Comparison of ENCODE assay signal across 18 cellular contexts in the genomic region with DNA sequence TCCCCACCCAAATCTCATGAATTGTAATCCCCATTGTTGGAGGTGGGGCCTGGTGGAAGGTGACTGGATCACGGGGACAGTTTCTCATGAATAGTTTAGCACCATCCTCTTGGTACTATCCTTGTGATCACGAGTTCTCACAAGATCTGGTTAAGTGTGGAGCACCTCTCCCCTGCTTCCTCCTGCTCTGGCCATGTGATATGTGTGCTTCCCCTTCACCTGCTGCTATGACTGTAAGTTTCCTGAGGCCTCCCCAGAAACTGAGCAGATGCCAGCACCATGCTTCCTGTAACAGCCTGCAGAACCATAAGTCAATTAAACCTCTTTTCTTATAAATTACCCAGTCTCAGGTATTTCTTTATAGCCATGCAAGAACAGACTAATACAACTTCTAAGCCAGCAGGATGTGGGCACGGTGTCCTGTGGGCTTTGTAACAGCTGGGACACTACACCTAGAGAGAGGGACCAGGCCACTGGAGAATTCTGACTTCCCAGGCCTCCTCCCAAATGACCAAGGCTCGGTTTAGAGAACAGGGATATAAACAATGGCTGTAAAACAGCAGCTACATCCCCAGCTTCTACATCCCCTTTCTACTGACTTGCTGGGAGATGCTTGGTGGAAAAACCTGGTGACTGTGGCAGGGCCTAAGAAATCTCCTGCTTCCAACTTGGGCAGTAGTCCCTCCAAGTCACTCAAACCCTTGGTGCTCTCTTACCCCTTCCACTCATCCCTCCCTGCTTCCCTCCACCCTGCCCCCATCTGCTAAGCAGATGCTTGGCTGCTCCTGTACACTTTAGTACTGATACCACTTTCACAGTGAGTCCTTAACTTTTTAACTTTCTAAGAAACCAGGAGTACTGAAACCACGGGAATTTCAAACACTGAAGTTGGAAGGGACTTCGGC. TPM values are rescaled to one million over a fixed set of nuclear protein-coding genes. Genes with fewer than 3 reads are reported as not detected.
DNase-seq lines count a peak whose midpoint lies in the region; ATAC-seq and TF ChIP-seq lines count a peak whose summit lies in the region.
"Had no signal": no experiment of that assay in that cellular context is flagged by ENCODE, and none has a peak within 500 bp of the region (broad histone marks: within the 10 kb centered on the region; RNA-seq: fewer than 3 reads in every experiment).

No MANE protein-coding gene starts in this region.

- peaks cover 84% of the 10 kb centered on the region for H3K4me1 Mint-ChIP-seq in activated CD8-positive, alpha-beta memory T cell treated with anti-CD3 and anti-CD28 coated beads, Interleukin-2, amount 10 ng/mL, durations not matched to agents 7 days and 5 days
- peaks cover 60% of the 10 kb centered on the region for H3K4me1 Mint-ChIP-seq in activated naive CD8-positive, alpha-beta T cell treated with anti-CD3 and anti-CD28 coated beads for 36 hours
- H3K4me1 Mint-ChIP-seq in naive thymus-derived CD8-positive, alpha-beta T cell, result peaks cover 17 to 83% (median 72%) of the 10 kb centered on the region in 4 donors
- no peaks in the 10 kb centered on the region for H3K4me1 Mint-ChIP-seq in neural progenitor cell
- H3K4me1 Mint-ChIP-seq: GM23338 had no signal

- no peak overlapping the region for H2AFZ ChIP-seq in neural progenitor cell (replicated peaks)
- H2AFZ ChIP-seq: GM23338 had no signal

- peaks cover 24% of the 10 kb centered on the region for H3K36me3 ChIP-seq in neural progenitor cell

- peaks cover 10% of the 10 kb centered on the region for H3K9me3 Mint-ChIP-seq in activated CD8-positive, alpha-beta memory T cell treated with anti-CD3 and anti-CD28 coated beads, Interleukin-2, amount 10 ng/mL, durations not matched to agents 7 days and 5 days (ENCODE audit: low read depth)
- peaks cover 21% of the 10 kb centered on the region for H3K9me3 Mint-ChIP-seq in activated naive CD8-positive, alpha-beta T cell treated with anti-CD3 and anti-CD28 coated beads for 36 hours
- H3K9me3 Mint-ChIP-seq in naive thymus-derived CD8-positive, alpha-beta T cell, result peaks cover 0 to 8% (median 2%) of the 10 kb centered on the region in 9 donors
- no peaks in the 10 kb centered on the region for H3K9me3 Mint-ChIP-seq in neural progenitor cell
- H3K9me3 Mint-ChIP-seq: GM23338 had no signal

- no peaks in the 10 kb centered on the region for H3K4me1 ChIP-seq in neural progenitor cell
- H3K4me1 ChIP-seq: BLaER1, gastrocnemius medialis, right lobe of liver, thyroid gland had no signal

- no peaks in the 10 kb centered on the region for H3F3A ChIP-seq in neural progenitor cell (ENCODE audit: low read depth)

- H3K36me3 Mint-ChIP-seq in activated CD8-positive, alpha-beta memory T cell treated with anti-CD3 and anti-CD28 coated beads, Interleukin-2, amount 10 ng/mL, durations not matched to agents 7 days and 5 days, result peaks cover 99% of the 10 kb centered on the region
- peaks cover 92% of the 10 kb centered on the region for H3K36me3 Mint-ChIP-seq in activated naive CD8-positive, alpha-beta T cell treated with anti-CD3 and anti-CD28 coated beads for 36 hours
- H3K36me3 Mint-ChIP-seq in naive thymus-derived CD8-positive, alpha-beta T cell, result peaks cover 44 to 100% (median 90%) of the 10 kb centered on the region in 3 donors
- H3K36me3 Mint-ChIP-seq in neural progenitor cell, result peaks cover 33% of the 10 kb centered on the region

- no peak overlapping the region for H3K4me3 ChIP-seq in neural progenitor cell
- H3K4me3 ChIP-seq: BLaER1, gastrocnemius medialis, GM23338, right lobe of liver, thyroid gland had no signal

- no peak for DNase-seq in activated CD8-positive, alpha-beta memory T cell treated with anti-CD3 and anti-CD28 coated beads, Interleukin-2, amount 10 ng/mL, durations not matched to agents 7 days and 5 days
- DNase-seq in activated CD8-positive, alpha-beta memory T cell treated with anti-CD3 and anti-CD28 coated beads for 24 hours, result no peak
- DNase-seq in activated naive CD8-positive, alpha-beta T cell treated with anti-CD3 and anti-CD28 coated beads for 36 hours, result no peak
- no peak for DNase-seq in naive thymus-derived CD8-positive, alpha-beta T cell
- no peak for DNase-seq in NAMALWA (ENCODE audit: low spot score)
- DNase-seq in dedifferentiated amniotic fluid mesenchymal stem cell (ENCODE audit: extremely low spot score), result no peak
- DNase-seq in neural progenitor cell (ENCODE audit: low spot score), result no peak
- DNase-seq: anterior cingulate cortex; central memory CD4-positive, alpha-beta T cell; gastrocnemius medialis; mammary epithelial cell; NCI-H1417; right lobe of liver; thyroid gland had no signal

- CTCF ChIA-PET in activated CD8-positive, alpha-beta memory T cell treated with anti-CD3 and anti-CD28 coated beads, Interleukin-2, amount 10 ng/mL, durations not matched to agents 7 days and 5 days (lab: Charles Lee), result no interaction called here

- H4K20me1 ChIP-seq in neural progenitor cell (ENCODE audit: low read depth), result no peaks in the 10 kb centered on the region
- H4K20me1 ChIP-seq: BLaER1 had no signal

- H3K27me3 Mint-ChIP-seq in activated CD8-positive, alpha-beta memory T cell treated with anti-CD3 and anti-CD28 coated beads, Interleukin-2, amount 10 ng/mL, durations not matched to agents 7 days and 5 days, result no peaks in the 10 kb centered on the region
- no peaks in the 10 kb centered on the region for H3K27me3 Mint-ChIP-seq in activated naive CD8-positive, alpha-beta T cell treated with anti-CD3 and anti-CD28 coated beads for 36 hours
- no peaks in the 10 kb centered on the region for H3K27me3 Mint-ChIP-seq in naive thymus-derived CD8-positive, alpha-beta T cell
- H3K27me3 Mint-ChIP-seq in neural progenitor cell (ENCODE audit: insufficient read depth, low read depth), result no peaks in the 10 kb centered on the region

- ATAC-seq in activated CD8-positive, alpha-beta memory T cell treated with anti-CD3 and anti-CD28 coated beads, Interleukin-2, amount 10 ng/mL, durations not matched to agents 7 days and 5 days, result peak; percentile 21
- no peak for ATAC-seq in naive thymus-derived CD8-positive, alpha-beta T cell
- ATAC-seq: gastrocnemius medialis, GM23338, right lobe of liver had no signal

- H3K9ac ChIP-seq in neural progenitor cell, result no peak overlapping the region
- H3K9ac ChIP-seq: BLaER1 had no signal

- no peaks in the 10 kb centered on the region for H3K9me3 ChIP-seq in neural progenitor cell (ENCODE audit: low read depth)
- H3K9me3 ChIP-seq: gastrocnemius medialis, right lobe of liver, thyroid gland had no signal

- TF ChIP-seq CTCF in neural progenitor cell (IDR thresholded peaks at IDR 0.05), result no peak

- no peak overlapping the region for H3K27ac ChIP-seq in neural progenitor cell
- H3K27ac ChIP-seq: BLaER1, gastrocnemius medialis, HL-60, right lobe of liver, thyroid gland had no signal

- H3K79me2 ChIP-seq in neural progenitor cell (ENCODE audit: low read depth), result no peaks in the 10 kb centered on the region

- TF ChIP-seq POLR2A in GM19099 (IDR thresholded peaks at IDR 0.05; ENCODE audit: extremely low read depth, insufficient read length, low read depth), result peak; percentile 45

- no peak overlapping the region for H3K4me3 Mint-ChIP-seq in activated CD8-positive, alpha-beta memory T cell treated with anti-CD3 and anti-CD28 coated beads, Interleukin-2, amount 10 ng/mL, durations not matched to agents 7 days and 5 days
- no peak overlapping the region for H3K4me3 Mint-ChIP-seq in activated naive CD8-positive, alpha-beta T cell treated with anti-CD3 and anti-CD28 coated beads for 36 hours
- peak overlapping the region in 1 of 10 donors; percentile 18 for H3K4me3 Mint-ChIP-seq in naive thymus-derived CD8-positive, alpha-beta T cell
- H3K4me3 Mint-ChIP-seq in neural progenitor cell, result no peak overlapping the region
- H3K4me3 Mint-ChIP-seq: GM23338 had no signal

- POLR2A ChIA-PET in naive thymus-derived CD8-positive, alpha-beta T cell (lab: Charles Lee), result no interaction called here

- H3K4me2 ChIP-seq in neural progenitor cell, result no peak overlapping the region
- H3K4me2 ChIP-seq: BLaER1, GM23338 had no signal

- no peaks in the 10 kb centered on the region for H3K27me3 ChIP-seq in neural progenitor cell
- H3K27me3 ChIP-seq: BLaER1, gastrocnemius medialis, right lobe of liver, thyroid gland had no signal

- peak overlapping the region; percentile 57 for H3K27ac Mint-ChIP-seq in activated CD8-positive, alpha-beta memory T cell treated with anti-CD3 and anti-CD28 coated beads, Interleukin-2, amount 10 ng/mL, durations not matched to agents 7 days and 5 days
- peak overlapping the region; percentile 52 for H3K27ac Mint-ChIP-seq in activated naive CD8-positive, alpha-beta T cell treated with anti-CD3 and anti-CD28 coated beads for 36 hours
- peak overlapping the region; percentile 6 to 89 (median 63) for H3K27ac Mint-ChIP-seq in naive thymus-derived CD8-positive, alpha-beta T cell
- no peak overlapping the region for H3K27ac Mint-ChIP-seq in neural progenitor cell
- H3K27ac Mint-ChIP-seq: GM23338 had no signal

RNA-seq across cellular contexts. Expression of a gene that starts 10.3 kb away (rescaled TPM):
- total RNA-seq in activated CD8-positive, alpha-beta memory T cell treated with anti-CD3 and anti-CD28 coated beads, Interleukin-2, amount 10 ng/mL, durations not matched to agents 7 days and 5 days, result 100 to 1,000 TPM; 385 to 515 TPM
- 100 to 1,000 TPM; 383 to 389 TPM for total RNA-seq in activated naive CD8-positive, alpha-beta T cell treated with anti-CD3 and anti-CD28 coated beads for 36 hours
- 10 to 100 TPM; 62.8 to 74.9 TPM for total RNA-seq in naive thymus-derived CD8-positive, alpha-beta T cell
- 100 to 1,000 TPM; 154 to 231 (median 217) TPM for polyA plus RNA-seq in naive thymus-derived CD8-positive, alpha-beta T cell
- 52.5 and 61.7 TPM in 2 replicates for total RNA-seq in neural progenitor cell (ENCODE audit: low replicate concordance)
